ENCODE assay signal across 8 cellular contexts in the genomic region with DNA sequence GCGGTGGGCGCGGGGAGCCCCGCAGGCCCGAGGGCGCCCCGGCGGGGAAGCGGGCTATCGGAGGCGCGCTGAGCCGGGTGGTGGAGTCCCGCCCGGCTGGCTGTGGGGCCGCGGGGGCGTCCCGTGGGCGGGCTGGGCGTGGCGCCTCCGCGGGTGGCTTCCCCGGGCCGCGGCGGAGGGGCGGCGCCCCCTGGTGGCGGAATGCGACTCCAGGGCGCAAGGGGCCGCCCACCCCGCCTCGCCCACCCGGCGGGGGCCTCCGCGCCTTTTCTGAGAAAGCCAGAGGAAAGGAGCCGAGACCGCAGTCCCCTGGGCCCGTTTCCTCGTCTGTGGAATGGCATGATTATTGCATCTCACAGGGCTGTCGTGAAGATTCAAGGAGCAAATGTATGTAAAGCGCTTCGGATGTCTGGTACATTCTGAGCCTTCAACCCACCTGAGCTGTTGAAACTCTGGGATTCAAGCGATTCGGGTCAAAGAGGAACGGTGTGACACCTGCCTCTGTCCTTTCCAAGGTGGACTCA. TPM values are rescaled to one million over a fixed set of nuclear protein-coding genes. Genes with fewer than 3 reads are reported as not detected.
A peak's percentile ranks its signal among the peaks of the same experiment; 100 is the strongest.
DNase-seq lines count a peak whose midpoint lies in the region; ATAC-seq, FAIRE-seq and TF ChIP-seq lines count a peak whose summit lies in the region.

No MANE protein-coding gene starts in this region.

- no peaks in the 10 kb centered on the region for H3F3A ChIP-seq in GM23248 (ENCODE audit: insufficient read depth)

- H3K79me2 ChIP-seq in GM23248 (ENCODE audit: insufficient read depth) = no peaks in the 10 kb centered on the region

- peak overlapping the region; percentile 68 for H2AFZ ChIP-seq in GM23248

- TF ChIP-seq CTCF in epithelial cell of esophagus (IDR thresholded peaks at IDR 0.05; ENCODE audit: insufficient read depth, low read depth, low read length, missing control alignments) = peak; percentile 34

- H3K27me3 Mint-ChIP-seq in activated CD8-positive, alpha-beta memory T cell treated with anti-CD3 and anti-CD28 coated beads, Interleukin-2, amount 10 ng/mL, durations not matched to agents 7 days and 5 days = peaks cover 21% of the 10 kb centered on the region

- no peak for FAIRE-seq in H54 (lab: Jason Lieb, UNC)

- H3K4me2 ChIP-seq in GM23248 (ENCODE audit: unreplicated experiment) = peak overlapping the region; percentile 75

- TF ChIP-seq POLR2A in H54 (IDR thresholded peaks at IDR 0.05; ENCODE audit: low read depth, low read length) = no peak

- no peaks in the 10 kb centered on the region for H3K36me3 ChIP-seq in GM23248 (ENCODE audit: low read depth)

- peak overlapping the region; percentile 36; the same call in 1 of the 2 replicates for H3K4me3 ChIP-seq in GM08714 (ENCODE audit: low read length)
- peak overlapping the region; percentile 66 for H3K4me3 ChIP-seq in GM23248
- no peak overlapping the region for H3K4me3 ChIP-seq in epithelial cell of esophagus (ENCODE audit: low read length)

- no peak overlapping the region for H3K27ac Mint-ChIP-seq in activated CD8-positive, alpha-beta memory T cell treated with anti-CD3 and anti-CD28 coated beads, Interleukin-2, amount 10 ng/mL, durations not matched to agents 7 days and 5 days

- no peak overlapping the region for H3K27ac ChIP-seq in GM23248

- H3K36me3 Mint-ChIP-seq in activated CD8-positive, alpha-beta memory T cell treated with anti-CD3 and anti-CD28 coated beads, Interleukin-2, amount 10 ng/mL, durations not matched to agents 7 days and 5 days = no peaks in the 10 kb centered on the region

- H3K9me3 ChIP-seq in GM23248 (ENCODE audit: low read depth) = no peaks in the 10 kb centered on the region

- no peaks in the 10 kb centered on the region for H3K27me3 ChIP-seq in GM23248 (replicated peaks; ENCODE audit: insufficient read depth)

- H3K9me2 ChIP-seq in GM23248 (ENCODE audit: insufficient read depth) = no peaks in the 10 kb centered on the region

- H3K9ac ChIP-seq in GM23248 = peak overlapping the region; percentile 40; the same call in 1 of the 2 replicates

- CTCF ChIA-PET in activated CD8-positive, alpha-beta memory T cell treated with anti-CD3 and anti-CD28 coated beads, Interleukin-2, amount 10 ng/mL, durations not matched to agents 7 days and 5 days (lab: Charles Lee) = interaction anchor here (0.6 to 1.3 kb wide), 10 partner anchors 9 to 125 kb away, joined by 3 to 5 read pairs (median 3); no protein-coding TSS in a partner anchor

- H4K20me1 ChIP-seq in GM23248 (ENCODE audit: insufficient read depth) = no peaks in the 10 kb centered on the region

- in situ Hi-C loops in GM23248 (cut with MboI) = loop anchor here (5.0 to 25.0 kb wide), 2 partner anchors 105 to 560 kb away; partner anchors contain the start of genes ANAPC13 and CEP63

- 0 out of 2 replicates have a peak, but pooled peaks cover 8% of the 10 kb centered on the region for H3K4me1 ChIP-seq in GM23248 (ENCODE audit: insufficient read depth)

- 9 to 11% methylated on average over 24 to 30 of the region's 50 CpGs for WGBS in GM23248 (ENCODE audit: low coverage in 1 of 2, low lambda C conversion rate in 2 of 2, missing lambda C conversion rate in 2 of 2), 2 experiments

- H3K4me1 Mint-ChIP-seq in activated CD8-positive, alpha-beta memory T cell treated with anti-CD3 and anti-CD28 coated beads, Interleukin-2, amount 10 ng/mL, durations not matched to agents 7 days and 5 days = peaks cover 8% of the 10 kb centered on the region

- no peaks in the 10 kb centered on the region for H3K9me3 Mint-ChIP-seq in activated CD8-positive, alpha-beta memory T cell treated with anti-CD3 and anti-CD28 coated beads, Interleukin-2, amount 10 ng/mL, durations not matched to agents 7 days and 5 days (ENCODE audit: low read depth)

- DNase-seq in GM23248 = peak; percentile 65
- DNase-seq in NCI-H146 (lab: John Stamatoyannopoulos, UW) = peak; percentile 50
- peak; percentile 68 for DNase-seq in activated CD8-positive, alpha-beta memory T cell treated with anti-CD3 and anti-CD28 coated beads, Interleukin-2, amount 10 ng/mL, durations not matched to agents 7 days and 5 days
- peak; percentile 25 for DNase-seq in epithelial cell of esophagus (ENCODE audit: low read depth)
- peak; percentile 45 for DNase-seq in myocyte (ENCODE audit: low read depth)
- peak; percentile 53 for DNase-seq in stimulated activated CD8-positive, alpha-beta memory T cell treated with anti-CD3 and anti-CD28 coated beads, Interleukin-7, amount 100 ng/mL, for 24 hours (ENCODE audit: low read depth)
- no peak for DNase-seq in H54 (ENCODE audit: insufficient read length, low spot score)

- peak; percentile 93 for ATAC-seq in activated CD8-positive, alpha-beta memory T cell treated with anti-CD3 and anti-CD28 coated beads, Interleukin-2, amount 10 ng/mL, durations not matched to agents 7 days and 5 days

- peak overlapping the region; percentile 28 for H3K4me3 Mint-ChIP-seq in activated CD8-positive, alpha-beta memory T cell treated with anti-CD3 and anti-CD28 coated beads, Interleukin-2, amount 10 ng/mL, durations not matched to agents 7 days and 5 days

RNA-seq across cellular contexts. Expression of gene RAB6B, which starts 31.9 kb away (rescaled TPM):
- 0.38 and 0.76 TPM in 2 replicates for total RNA-seq in GM23248 (2014; rRNA removed; shearing (Covaris generic))
- polyA plus RNA-seq in GM23248 (2016; fragmentation: Nextera tagmentation; extraction: Ambion mirVana) = 0.59 and 0.67 TPM in 2 replicates
- total RNA-seq in activated CD8-positive, alpha-beta memory T cell treated with anti-CD3 and anti-CD28 coated beads, Interleukin-2, amount 10 ng/mL, durations not matched to agents 7 days and 5 days = 1 to 10 TPM; 1.0 to 1.3 TPM
- total RNA-seq in myocyte = 0.37 and 1.1 TPM in 2 replicates
- 9.3 TPM for polyA plus RNA-seq in myocyte (2012)
